24 cellular contexts compared by ENCODE assay signal in genomic region chr3:164730810-164731209, GRCh38.
DNase-seq lines count a peak whose midpoint lies in the region; TF ChIP-seq lines count a peak whose summit lies in the region.
"Had no signal": no experiment of that assay in that cellular context is flagged by ENCODE, and none has a peak within 500 bp of the region (broad histone marks: within the 10 kb centered on the region; RNA-seq: fewer than 3 reads in every experiment).

No MANE protein-coding gene starts in this region.

- in situ Hi-C loops in brain microvascular endothelial cell (cut with HindIII; ENCODE audit: low pct_ligation_motif_present, low sequenced_read_pairs) = no loop called here

- TF ChIP-seq CTCF in brain microvascular endothelial cell (IDR thresholded peaks at IDR 0.05; ENCODE audit: low read depth, low read length, missing control alignments) (no peak), spleen (IDR thresholded peaks at IDR 0.05 in 8 of 11, conservative IDR thresholded peaks at IDR 0.05 in 3 of 11) (no peak), vagina (IDR thresholded peaks at IDR 0.05) (no peak)

- no peak overlapping the region for H2BK120ac ChIP-seq in neuronal stem cell (ENCODE audit: low read depth, low read length)

- no peaks in the 10 kb centered on the region for H3K4me1 ChIP-seq in neuronal stem cell (ENCODE audit: control insufficient read depth in 2 of 2, insufficient read depth in 1 of 2, low read depth in 1 of 2, low read length in 2 of 2)
- H3K4me1 ChIP-seq in spleen = no peaks in the 10 kb centered on the region
- no peaks in the 10 kb centered on the region for H3K4me1 ChIP-seq in vagina
- H3K4me1 ChIP-seq: tibial artery had no signal

- H4K8ac ChIP-seq in neuronal stem cell (ENCODE audit: low read depth, low read length) = no peak overlapping the region

- no peak overlapping the region for H4K91ac ChIP-seq in neuronal stem cell (ENCODE audit: low read depth, low read length, poor library complexity)

- H2BK12ac ChIP-seq in neuronal stem cell (ENCODE audit: low read length) = no peak overlapping the region

- no peak overlapping the region for H3K14ac ChIP-seq in neuronal stem cell (ENCODE audit: low read length)

- no CpG with 5 or more reads among the region's 6 CpGs for WGBS in neuronal stem cell (ENCODE audit: extremely low coverage in 2 of 2, insufficient read length in 2 of 2, insufficient replicate concordance in 1 of 2), 2 donors
- WGBS in spleen, 5 donors = 55 to 64% (median 59%) methylated on average over 6 of the region's 6 CpGs

- H3K9ac ChIP-seq in neuronal stem cell (ENCODE audit: low read depth, low read length, poor library complexity) = no peak overlapping the region

- no peak overlapping the region for H3K4ac ChIP-seq in neuronal stem cell (ENCODE audit: low read length)

- no peak overlapping the region for H2BK15ac ChIP-seq in neuronal stem cell (ENCODE audit: low read length)

- H3K4me2 ChIP-seq in neuronal stem cell (ENCODE audit: insufficient read depth, low read length, poor library complexity, severe bottlenecking) = no peak overlapping the region

- H3K79me1 ChIP-seq in neuronal stem cell (ENCODE audit: low read depth, low read length) = no peaks in the 10 kb centered on the region

- no peak overlapping the region for H2AK5ac ChIP-seq in neuronal stem cell (ENCODE audit: low read depth, low read length)

- no peak overlapping the region for H2BK5ac ChIP-seq in neuronal stem cell (ENCODE audit: low read length)

- no peak for TF ChIP-seq POLR2A in spleen (IDR thresholded peaks at IDR 0.05)
- TF ChIP-seq POLR2A in vagina (IDR thresholded peaks at IDR 0.05) = no peak

- DNase-seq in ELR (ENCODE audit: low read depth) = peak; percentile 20
- peak; percentile 40 for DNase-seq in NCI-H69 (lab: John Stamatoyannopoulos, UW)
- peak; percentile 16 for DNase-seq in brain microvascular endothelial cell
- DNase-seq in neuronal stem cell (ENCODE audit: low spot score) = no peak
- DNase-seq in spleen = no peak
- DNase-seq in vagina (ENCODE audit: extremely low spot score in 2 of 2) = no peak
- DNase-seq in iPS-NIHi11 (ENCODE audit: low spot score) = no peak
- DNase-seq: activated CD4-positive, alpha-beta T cell treated with anti-CD3 and anti-CD28 coated beads, Interleukin-2, amount 50 U/mL, for 48 hours; activated CD8-positive, alpha-beta memory T cell treated with anti-CD3 and anti-CD28 coated beads, Interleukin-2, amount 50 U/mL, for 4 hours; activated naive CD4-positive, alpha-beta T cell treated with anti-CD3 and anti-CD28 coated beads for 36 hours; amygdala; Calu3; caudate nucleus; DMS79 treated with DMSO at 0.1 percent for 48 hours; HFFc6; naive thymus-derived CD8-positive, alpha-beta T cell; NCI-H1436 treated with DMSO at 0.1 percent for 48 hours; NCI-H524; SHP77; T-helper 9 cell; tibial artery had no signal

- H3K9me3 ChIP-seq in neuronal stem cell (replicated peaks in 1 of 2; ENCODE audit: control insufficient read depth in 2 of 2, insufficient read depth in 1 of 2, low read depth in 1 of 2, low read length in 2 of 2) (no peaks in the 10 kb centered on the region), spleen (peaks cover 0 to 4% (median 0%) of the 10 kb centered on the region in 8 donors), vagina (no peaks in the 10 kb centered on the region)
- H3K9me3 ChIP-seq: tibial artery had no signal

- H2AFZ ChIP-seq in neuronal stem cell (ENCODE audit: low read length) = peak overlapping the region; percentile 54

- H3K36me3 ChIP-seq in brain microvascular endothelial cell (replicated peaks) (no peaks in the 10 kb centered on the region), neuronal stem cell (replicated peaks in 1 of 2; ENCODE audit: control insufficient read depth in 2 of 2, insufficient read depth in 2 of 2, low read length in 2 of 2) (no peaks in the 10 kb centered on the region), spleen (no peaks in the 10 kb centered on the region), vagina (no peaks in the 10 kb centered on the region)
- H3K36me3 ChIP-seq: tibial artery had no signal

- H3K4me3 ChIP-seq in brain microvascular endothelial cell (ENCODE audit: low read depth, low read length) (no peak overlapping the region), neuronal stem cell (ENCODE audit: low read length in 2 of 2) (no peak overlapping the region), spleen (no peak overlapping the region), vagina (no peak overlapping the region)
- H3K4me3 ChIP-seq: skin epidermis, tibial artery had no signal

- no peak overlapping the region for H3K18ac ChIP-seq in neuronal stem cell (ENCODE audit: low read length)

- H3K27ac ChIP-seq in brain microvascular endothelial cell (no peak overlapping the region), neuronal stem cell (replicated peaks; ENCODE audit: low read length) (no peak overlapping the region), spleen (no peak overlapping the region), vagina (no peak overlapping the region)
- H3K27ac ChIP-seq: C4-2B, HL-60, skin epidermis, tibial artery had no signal

- H3K23ac ChIP-seq in neuronal stem cell (ENCODE audit: low read depth, low read length, poor library complexity) = no peak overlapping the region

- intact Hi-C loops in spleen (cut with DNase I; ENCODE audit: low total_unique reads) (no loop called here), vagina (cut with DNase I) (no loop called here)

- H3K27me3 ChIP-seq in brain microvascular endothelial cell (replicated peaks) = no peaks in the 10 kb centered on the region
- no peaks in the 10 kb centered on the region for H3K27me3 ChIP-seq in neuronal stem cell (ENCODE audit: control insufficient read depth in 3 of 3, insufficient read depth in 3 of 3, low read depth in 1 of 3, low read length in 3 of 3)
- no peaks in the 10 kb centered on the region for H3K27me3 ChIP-seq in spleen (replicated peaks in 1 of 7)
- no peaks in the 10 kb centered on the region for H3K27me3 ChIP-seq in vagina
- H3K27me3 ChIP-seq: tibial artery had no signal

Comparison
In these comparisons a context has a peak if more than half of its experiments do, and no peak if none do; other contexts are left out.
1. DNase-seq: peak in ELR (single experiment), NCI-H69 (single experiment) and brain microvascular endothelial cell (single experiment); none in neuronal stem cell (single experiment), spleen (single experiment), vagina (0 of 2) and iPS-NIHi11 (single experiment).